Comparison of ENCODE assay signal across 17 cellular contexts in the genomic region with DNA sequence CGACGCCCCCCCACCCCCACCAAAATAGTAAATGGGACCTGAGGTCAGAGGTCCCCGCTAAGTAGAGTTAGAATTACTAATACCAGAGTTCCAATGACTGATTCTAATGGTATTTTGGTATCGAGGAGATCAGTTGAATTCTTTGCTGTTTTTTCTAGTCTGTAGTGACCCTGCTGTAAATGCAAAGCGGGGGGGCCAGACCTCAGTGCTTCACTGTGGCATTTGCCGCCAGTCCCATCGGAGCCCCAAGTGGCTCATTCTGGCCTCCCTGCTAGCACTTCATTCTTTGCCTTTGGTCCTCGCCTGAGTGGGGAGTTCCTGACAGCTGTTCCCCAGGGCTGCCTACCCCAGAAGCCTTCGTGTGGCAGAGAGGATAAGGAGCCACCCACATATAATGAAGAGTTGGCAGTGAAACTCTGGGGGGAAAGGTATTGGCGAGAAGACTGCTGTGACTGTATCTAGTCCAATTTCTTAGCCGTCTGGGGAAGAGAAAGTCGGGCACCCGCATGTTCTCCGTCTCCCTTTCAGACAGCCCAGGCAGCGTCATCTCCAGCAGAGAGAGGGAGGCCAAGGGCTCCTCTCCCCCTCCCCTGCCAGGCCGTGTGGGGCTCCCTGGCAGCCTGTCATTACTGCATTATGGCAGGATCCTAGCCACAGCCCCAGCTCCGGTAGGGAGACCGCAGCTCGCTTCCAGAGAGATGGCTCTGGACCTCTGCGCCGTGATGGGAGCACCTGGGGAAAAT. TPM values are rescaled to one million over a fixed set of nuclear protein-coding genes. Genes with fewer than 3 reads are reported as not detected.
DNase-seq lines count a peak whose midpoint lies in the region; ATAC-seq and TF ChIP-seq lines count a peak whose summit lies in the region.
"Had no signal": no experiment of that assay in that cellular context is flagged by ENCODE, and none has a peak within 500 bp of the region (broad histone marks: within the 10 kb centered on the region; RNA-seq: fewer than 3 reads in every experiment).

No MANE protein-coding gene starts in this region.

- no peaks in the 10 kb centered on the region for H3K9me3 Mint-ChIP-seq in T-helper 1 cell treated with Interleukin-12 subunit alpha and Interleukin-12 subunit beta and Interleukin-4 antibody, amounts not matched to agents 30 μg/mL and 1 μg/mL, for 36 hours
- H3K9me3 Mint-ChIP-seq in activated T-cell treated with anti-CD3 and anti-CD28 coated beads, Interleukin-2, amount 50 U/mL, for 4 hours: no peaks in the 10 kb centered on the region
- H3K9me3 Mint-ChIP-seq in osteocyte (ENCODE audit: unreplicated experiment): no peaks in the 10 kb centered on the region
- H3K9me3 Mint-ChIP-seq: stimulated activated effector memory CD8-positive, alpha-beta T cell treated with anti-CD3 and anti-CD28 coated beads, Interleukin-12 subunit alpha, Interleukin-12 subunit beta, amount 100 ng/mL, for 72 hours had no signal

- H3K36me3 ChIP-seq in parathyroid adenoma (ENCODE audit: control insufficient read depth, insufficient read depth, low read length): no peaks in the 10 kb centered on the region

- H3K4me1 ChIP-seq in parathyroid adenoma: peaks cover 20% of the 10 kb centered on the region

- ATAC-seq in SK-N-SH treated with all-trans-retinoic acid at 6 μM for 48 hours: peak; percentile 2; the same call in 1 of the 3 replicates
- ATAC-seq in GM21528 (IDR thresholded peaks at IDR 0.05; ENCODE audit: low FRiP score, unreplicated experiment): no peak
- no peak for ATAC-seq in activated T-cell treated with anti-CD3 and anti-CD28 coated beads, Interleukin-2, amount 50 U/mL, for 4 hours

- H3K4me3 Mint-ChIP-seq in T-helper 1 cell treated with Interleukin-12 subunit alpha and Interleukin-12 subunit beta and Interleukin-4 antibody, amounts not matched to agents 30 μg/mL and 1 μg/mL, for 36 hours: no peak overlapping the region
- no peak overlapping the region for H3K4me3 Mint-ChIP-seq in activated T-cell treated with anti-CD3 and anti-CD28 coated beads, Interleukin-2, amount 50 U/mL, for 4 hours
- no peak overlapping the region for H3K4me3 Mint-ChIP-seq in osteocyte (ENCODE audit: unreplicated experiment)
- H3K4me3 Mint-ChIP-seq: stimulated activated effector memory CD8-positive, alpha-beta T cell treated with anti-CD3 and anti-CD28 coated beads, Interleukin-12 subunit alpha, Interleukin-12 subunit beta, amount 100 ng/mL, for 72 hours had no signal

- peak overlapping the region; percentile 91 for H3K27ac ChIP-seq in parathyroid adenoma
- H3K27ac ChIP-seq: neutrophil, upper lobe of left lung had no signal

- TF ChIP-seq CTCF in parathyroid adenoma (IDR thresholded peaks at IDR 0.05) (no peak), osteocyte (IDR thresholded peaks at IDR 0.05) (no peak)

- no peak overlapping the region for H2AFZ ChIP-seq in parathyroid adenoma

- H3K4me2 ChIP-seq in parathyroid adenoma (ENCODE audit: low read length): no peak overlapping the region

- no peak overlapping the region for H3K9ac ChIP-seq in parathyroid adenoma

- H3K79me2 ChIP-seq in parathyroid adenoma: no peaks in the 10 kb centered on the region

- no peaks in the 10 kb centered on the region for H3K27me3 ChIP-seq in parathyroid adenoma (ENCODE audit: control insufficient read depth, insufficient read depth, low read length)
- H3K27me3 ChIP-seq: upper lobe of left lung had no signal

- peaks cover 16% of the 10 kb centered on the region for H3K4me1 Mint-ChIP-seq in T-helper 1 cell treated with Interleukin-12 subunit alpha and Interleukin-12 subunit beta and Interleukin-4 antibody, amounts not matched to agents 30 μg/mL and 1 μg/mL, for 36 hours (ENCODE audit: low read depth)
- peaks cover 23% of the 10 kb centered on the region for H3K4me1 Mint-ChIP-seq in activated T-cell treated with anti-CD3 and anti-CD28 coated beads, Interleukin-2, amount 50 U/mL, for 4 hours (ENCODE audit: low read depth)
- peaks cover 2% of the 10 kb centered on the region for H3K4me1 Mint-ChIP-seq in osteocyte (ENCODE audit: unreplicated experiment)
- H3K4me1 Mint-ChIP-seq: stimulated activated effector memory CD8-positive, alpha-beta T cell treated with anti-CD3 and anti-CD28 coated beads, Interleukin-12 subunit alpha, Interleukin-12 subunit beta, amount 100 ng/mL, for 72 hours had no signal

- no peak overlapping the region for H3K4me3 ChIP-seq in parathyroid adenoma (ENCODE audit: low read depth, low read length)
- H3K4me3 ChIP-seq: upper lobe of left lung had no signal

- H3K27me3 Mint-ChIP-seq in T-helper 1 cell treated with Interleukin-12 subunit alpha and Interleukin-12 subunit beta and Interleukin-4 antibody, amounts not matched to agents 30 μg/mL and 1 μg/mL, for 36 hours (ENCODE audit: low read depth): peaks cover 3% of the 10 kb centered on the region
- H3K27me3 Mint-ChIP-seq in activated T-cell treated with anti-CD3 and anti-CD28 coated beads, Interleukin-2, amount 50 U/mL, for 4 hours (ENCODE audit: low read depth): peaks cover 3% of the 10 kb centered on the region
- H3K27me3 Mint-ChIP-seq in osteocyte (ENCODE audit: unreplicated experiment): peaks cover 14% of the 10 kb centered on the region

- DNase-seq in T-helper 1 cell (no peak), NCI-H1105 (lab: John Stamatoyannopoulos, UW) (peak; percentile 29), osteocyte (ENCODE audit: extremely low spot score, unreplicated experiment) (no peak)
- no peak for DNase-seq in activated T-cell treated with anti-CD3 and anti-CD28 coated beads, Interleukin-2, amount 50 U/mL, for 4 hours
- DNase-seq: activated CD4-positive, alpha-beta T cell treated with anti-CD3 and anti-CD28 coated beads for 1 hour; NCI-H774 had no signal

- peak overlapping the region; percentile 55 for H3K27ac Mint-ChIP-seq in T-helper 1 cell treated with Interleukin-12 subunit alpha and Interleukin-12 subunit beta and Interleukin-4 antibody, amounts not matched to agents 30 μg/mL and 1 μg/mL, for 36 hours
- no peak overlapping the region for H3K27ac Mint-ChIP-seq in osteocyte (ENCODE audit: unreplicated experiment)
- H3K27ac Mint-ChIP-seq: stimulated activated effector memory CD8-positive, alpha-beta T cell treated with anti-CD3 and anti-CD28 coated beads, Interleukin-12 subunit alpha, Interleukin-12 subunit beta, amount 100 ng/mL, for 72 hours had no signal

- no peaks in the 10 kb centered on the region for H3K36me3 Mint-ChIP-seq in T-helper 1 cell treated with Interleukin-12 subunit alpha and Interleukin-12 subunit beta and Interleukin-4 antibody, amounts not matched to agents 30 μg/mL and 1 μg/mL, for 36 hours (ENCODE audit: low read depth)
- peaks cover 5% of the 10 kb centered on the region for H3K36me3 Mint-ChIP-seq in activated T-cell treated with anti-CD3 and anti-CD28 coated beads, Interleukin-2, amount 50 U/mL, for 4 hours (ENCODE audit: insufficient read depth)
- peaks cover 2% of the 10 kb centered on the region for H3K36me3 Mint-ChIP-seq in osteocyte (ENCODE audit: unreplicated experiment)

- H3K9me3 ChIP-seq in parathyroid adenoma (ENCODE audit: control insufficient read depth, low read length): no peaks in the 10 kb centered on the region
- H3K9me3 ChIP-seq: neutrophil, upper lobe of left lung had no signal

TF ChIP-seq in SK-N-SH treated with all-trans-retinoic acid at 6 μM for 48 hours, 23 proteins besides CTCF, POLR2A, EP300 and RAD21:
- TF ChIP-seq, protein P1, sequence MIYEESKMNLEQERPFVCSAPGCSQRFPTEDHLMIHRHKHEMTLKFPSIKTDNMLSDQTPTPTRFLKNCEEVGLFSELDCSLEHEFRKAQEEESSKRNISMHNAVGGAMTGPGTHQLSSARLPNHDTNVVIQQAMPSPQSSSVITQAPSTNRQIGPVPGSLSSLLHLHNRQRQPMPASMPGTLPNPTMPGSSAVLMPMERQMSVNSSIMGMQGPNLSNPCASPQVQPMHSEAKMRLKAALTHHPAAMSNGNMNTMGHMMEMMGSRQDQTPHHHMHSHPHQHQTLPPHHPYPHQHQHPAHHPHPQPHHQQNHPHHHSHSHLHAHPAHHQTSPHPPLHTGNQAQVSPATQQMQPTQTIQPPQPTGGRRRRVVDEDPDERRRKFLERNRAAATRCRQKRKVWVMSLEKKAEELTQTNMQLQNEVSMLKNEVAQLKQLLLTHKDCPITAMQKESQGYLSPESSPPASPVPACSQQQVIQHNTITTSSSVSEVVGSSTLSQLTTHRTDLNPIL (CRISPR knock-in tag; IDR thresholded peaks at IDR 0.05; ENCODE audit: low read depth): no peak
- no peak for TF ChIP-seq RARB (CRISPR knock-in tag; IDR thresholded peaks at IDR 0.05)
- TF ChIP-seq CSDC2 (CRISPR knock-in tag; IDR thresholded peaks at IDR 0.05): no peak
- TF ChIP-seq ZFP3 (CRISPR knock-in tag; IDR thresholded peaks at IDR 0.05): no peak
- TF ChIP-seq, protein P2, sequence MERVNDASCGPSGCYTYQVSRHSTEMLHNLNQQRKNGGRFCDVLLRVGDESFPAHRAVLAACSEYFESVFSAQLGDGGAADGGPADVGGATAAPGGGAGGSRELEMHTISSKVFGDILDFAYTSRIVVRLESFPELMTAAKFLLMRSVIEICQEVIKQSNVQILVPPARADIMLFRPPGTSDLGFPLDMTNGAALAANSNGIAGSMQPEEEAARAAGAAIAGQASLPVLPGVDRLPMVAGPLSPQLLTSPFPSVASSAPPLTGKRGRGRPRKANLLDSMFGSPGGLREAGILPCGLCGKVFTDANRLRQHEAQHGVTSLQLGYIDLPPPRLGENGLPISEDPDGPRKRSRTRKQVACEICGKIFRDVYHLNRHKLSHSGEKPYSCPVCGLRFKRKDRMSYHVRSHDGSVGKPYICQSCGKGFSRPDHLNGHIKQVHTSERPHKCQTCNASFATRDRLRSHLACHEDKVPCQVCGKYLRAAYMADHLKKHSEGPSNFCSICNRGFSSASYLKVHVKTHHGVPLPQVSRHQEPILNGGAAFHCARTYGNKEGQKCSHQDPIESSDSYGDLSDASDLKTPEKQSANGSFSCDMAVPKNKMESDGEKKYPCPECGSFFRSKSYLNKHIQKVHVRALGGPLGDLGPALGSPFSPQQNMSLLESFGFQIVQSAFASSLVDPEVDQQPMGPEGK (CRISPR knock-in tag; IDR thresholded peaks at IDR 0.05; ENCODE audit: borderline replicate concordance): no peak
TF ChIP-seq in SK-N-SH treated with all-trans-retinoic acid at 6 μM for 48 hours: peak in this region for 0.

RNA-seq across cellular contexts. Expression of gene CABP7, which starts 19.4 kb away (rescaled TPM):
- under 1 TPM; 0.11 to 0.20 (median 0.13) TPM for total RNA-seq in activated T-cell treated with anti-CD3 and anti-CD28 coated beads, Interleukin-2, amount 50 U/mL, for 4 hours
- not detected in 2 replicates for total RNA-seq in osteocyte
- total RNA-seq: Calu3; glomerular endothelial cell; skeletal muscle tissue; T-helper 2 cell treated with Interferon-gamma antibody and Interleukin-4, amounts not matched to agents 100 ng/mL and 5 ng/mL, for 36 hours had no signal
